8 cellular contexts compared by ENCODE assay signal in genomic region chr6:20403766-20404640, GRCh38. TPM values are rescaled to one million over a fixed set of nuclear protein-coding genes. Genes with fewer than 3 reads are reported as not detected.
DNase-seq lines count a peak whose midpoint lies in the region; ATAC-seq and TF ChIP-seq lines count a peak whose summit lies in the region.

No MANE protein-coding gene starts in this region.

- no peak for TF ChIP-seq CTCF in neural progenitor cell (IDR thresholded peaks at IDR 0.05)
- TF ChIP-seq CTCF in testis (IDR thresholded peaks at IDR 0.05), result no peak

- peak overlapping the region; percentile 94 for H3K4me2 ChIP-seq in neural progenitor cell

- peaks cover 2% of the 10 kb centered on the region for H3K27me3 Mint-ChIP-seq in neural progenitor cell (ENCODE audit: insufficient read depth, low read depth)

- 1 to 2% methylated on average over 37 to 38 of the region's 38 CpGs for WGBS in esophagus, 2 donors
- WGBS in testis, 2 donors, result 1% methylated on average over 26 to 37 of the region's 38 CpGs

- H3K4me3 ChIP-seq in NT2/D1 (ENCODE audit: insufficient read length, low read depth), result peak overlapping the region; percentile 72
- peak overlapping the region; percentile 68 to 77 for H3K4me3 ChIP-seq in esophagus (ENCODE audit: low read depth in 1 of 2, low read length in 2 of 2)
- H3K4me3 ChIP-seq in neural progenitor cell, result peak overlapping the region; percentile 90
- H3K4me3 ChIP-seq in testis, result peak overlapping the region; percentile 83 to 91

- H3K9me3 ChIP-seq in NT2/D1 (ENCODE audit: insufficient read depth, low read length) (no peaks in the 10 kb centered on the region), esophagus (ENCODE audit: control insufficient read depth in 2 of 2, insufficient read depth in 1 of 2, low read depth in 1 of 2, low read length in 1 of 2) (no peaks in the 10 kb centered on the region), neural progenitor cell (ENCODE audit: low read depth) (no peaks in the 10 kb centered on the region), testis (no peaks in the 10 kb centered on the region)

- H3K4me3 Mint-ChIP-seq in neural progenitor cell, result peak overlapping the region; percentile 99

- H3K36me3 Mint-ChIP-seq in neural progenitor cell, result peaks cover 19% of the 10 kb centered on the region

- H3F3A ChIP-seq in neural progenitor cell (ENCODE audit: low read depth), result peaks cover 15% of the 10 kb centered on the region

- peak; percentile 2 for ATAC-seq in HG03045 (IDR thresholded peaks at IDR 0.05; ENCODE audit: unreplicated experiment)

- H3K36me3 ChIP-seq in NT2/D1 (ENCODE audit: insufficient read depth, insufficient read length, low read length) (peaks cover 32% of the 10 kb centered on the region), esophagus (ENCODE audit: control insufficient read depth in 2 of 2, insufficient read depth in 2 of 2, low read length in 1 of 2) (no peaks in the 10 kb centered on the region), neural progenitor cell (no peaks in the 10 kb centered on the region), testis (ENCODE audit: low read depth, missing control alignments) (no peaks in the 10 kb centered on the region)

- no peaks in the 10 kb centered on the region for H3K9me3 Mint-ChIP-seq in neural progenitor cell

- H3K27ac ChIP-seq in esophagus (ENCODE audit: low read depth in 2 of 2, low read length in 1 of 2) (peak overlapping the region; percentile 87 to 90), neural progenitor cell (peak overlapping the region; percentile 89), testis (peak overlapping the region; percentile 82 to 93)

- intact Hi-C loops in testis (cut with DNase I; ENCODE audit: low total_unique reads), result no loop called here

- H3K4me1 ChIP-seq in NT2/D1 (ENCODE audit: insufficient read depth, insufficient read length), result no peaks in the 10 kb centered on the region
- H3K4me1 ChIP-seq in esophagus (ENCODE audit: control insufficient read depth in 2 of 2, insufficient read depth in 2 of 2, low read length in 1 of 2), result no peaks in the 10 kb centered on the region
- no peaks in the 10 kb centered on the region for H3K4me1 ChIP-seq in neural progenitor cell
- H3K4me1 ChIP-seq in testis, result no peaks in the 10 kb centered on the region

- no peaks in the 10 kb centered on the region for H3K27me3 ChIP-seq in NT2/D1 (ENCODE audit: insufficient read depth, insufficient read length)
- no peaks in the 10 kb centered on the region for H3K27me3 ChIP-seq in esophagus (ENCODE audit: control insufficient read depth in 1 of 2, insufficient read depth in 2 of 2, low read length in 2 of 2)
- no peaks in the 10 kb centered on the region for H3K27me3 ChIP-seq in neural progenitor cell
- H3K27me3 ChIP-seq in testis, result no peaks in the 10 kb centered on the region

- H3K27ac Mint-ChIP-seq in neural progenitor cell, result peak overlapping the region; percentile 98

- H3K4me1 Mint-ChIP-seq in neural progenitor cell, result peaks cover 18% of the 10 kb centered on the region

- TF ChIP-seq POLR2A in testis (IDR thresholded peaks at IDR 0.05), result no peak

- DNase-seq in GDM1 (lab: John Stamatoyannopoulos, UW), result peak; percentile 94
- no peak for DNase-seq in NT2/D1 (ENCODE audit: low read depth, low spot score)
- DNase-seq in activated T-cell treated with anti-CD3 and anti-CD28 coated beads for 4 hours, result peak; percentile 78
- peak; percentile 73 for DNase-seq in neural progenitor cell (ENCODE audit: low spot score)
- peak; percentile 34 for DNase-seq in testis
- no peak for DNase-seq in OCI-M2 (lab: John Stamatoyannopoulos, UW; ENCODE audit: unreplicated experiment)

- peak overlapping the region; percentile 85 for H3K9ac ChIP-seq in NT2/D1 (ENCODE audit: insufficient read length, low read depth)
- peak overlapping the region; percentile 97 for H3K9ac ChIP-seq in neural progenitor cell

- peaks cover 73% of the 10 kb centered on the region for H3K79me2 ChIP-seq in neural progenitor cell (ENCODE audit: low read depth)

- no peak overlapping the region for H2AFZ ChIP-seq in neural progenitor cell (replicated peaks)

- peaks cover 48% of the 10 kb centered on the region for H4K20me1 ChIP-seq in neural progenitor cell (ENCODE audit: low read depth)

RNA-seq across cellular contexts. Expression of gene E2F3, which starts 2.3 kb away (rescaled TPM):
- polyA plus RNA-seq in esophagus (1 to 10 TPM; 3.4 to 3.9 TPM), testis (ENCODE audit: insufficient read depth, low read depth, low replicate concordance) (8.7 TPM)
- total RNA-seq in neural progenitor cell (ENCODE audit: low replicate concordance) (30.2 and 35.7 TPM in 2 replicates), testis (1 to 10 TPM; 7.4 to 8.0 TPM)

Comparison
In these comparisons a context has a peak if more than half of its experiments do, and no peak if none do; other contexts are left out.
1. DNase-seq: peak in GDM1 (single experiment), activated T-cell treated with anti-CD3 and anti-CD28 coated beads for 4 hours (single experiment), neural progenitor cell (single experiment) and testis (single experiment); none in NT2/D1 (single experiment) and OCI-M2 (single experiment).
2. Peak in every context shown above with its lines, with median percentiles within 50 percentile points of each other: H3K4me3 ChIP-seq and H3K27ac ChIP-seq.